Comparison of ENCODE assay signal across 2 cellular contexts in genomic region chr12:2057041-2057792, GRCh38.
TF ChIP-seq lines count a peak whose summit lies in the region.

No MANE protein-coding gene starts in this region.

TF ChIP-seq in HCT116, 20 proteins besides CTCF, POLR2A, EP300 and RAD21:
- TF ChIP-seq EZH2phosphoT487 (IDR thresholded peaks at IDR 0.05; ENCODE audit: borderline replicate concordance) (no peak), CEBPB (IDR thresholded peaks at IDR 0.05; ENCODE audit: low read depth) (no peak), EGR1 (IDR thresholded peaks at IDR 0.05; ENCODE audit: low read depth) (no peak), ZBTB33 (IDR thresholded peaks at IDR 0.05; ENCODE audit: extremely low read depth, insufficient replicate concordance, low read length) (no peak)
TF ChIP-seq in HCT116: peak in this region for 0.

TF ChIP-seq in K562, 482 proteins besides CTCF, POLR2A, EP300 and RAD21:
- no peak for TF ChIP-seq ZNF639 (CRISPR knock-in tag; conservative IDR thresholded peaks at IDR 0.05 in 1 of 2, IDR thresholded peaks at IDR 0.05 in 1 of 2)
- peak; percentile 98 for TF ChIP-seq ZNF24 (IDR thresholded peaks at IDR 0.05)
- 0 out of 2 replicates have a peak, but pooled peaks have one; percentile 6 for TF ChIP-seq KLF16 (IDR thresholded peaks at IDR 0.05)
- TF ChIP-seq ZMIZ1 (IDR thresholded peaks at IDR 0.05; ENCODE audit: low read depth in 2 of 2, low read length in 2 of 2) = no peak
- TF ChIP-seq STAG1 (CRISPR knock-in tag; IDR thresholded peaks at IDR 0.05; ENCODE audit: borderline replicate concordance) = peak; percentile 35; the same call in 1 of the 2 replicates
- TF ChIP-seq SMC3 (conservative IDR thresholded peaks at IDR 0.05; ENCODE audit: insufficient read depth, low read depth, low read length) = peak; percentile 35; the same call in 1 of the 2 replicates
- no peak for TF ChIP-seq ZFP91 (CRISPR knock-in tag; IDR thresholded peaks at IDR 0.05)
- TF ChIP-seq CTCFL (IDR thresholded peaks at IDR 0.05; ENCODE audit: borderline replicate concordance, insufficient read depth, low read depth, low read length, poor library complexity, severe bottlenecking) = peak; percentile 22
TF ChIP-seq in K562: peak in this region for 5.
